8 cellular contexts compared by ENCODE assay signal in genomic region chr1:165914136-165914798, GRCh38.
A peak's percentile ranks its signal among the peaks of the same experiment; 100 is the strongest.
DNase-seq lines count a peak whose midpoint lies in the region; ATAC-seq and TF ChIP-seq lines count a peak whose summit lies in the region.

No MANE protein-coding gene starts in this region.

- DNase-seq in HCEC 1CT (peak; percentile 74), M059J (ENCODE audit: low read depth) (peak; percentile 76), SK-MEL-5 (ENCODE audit: low read depth, low spot score) (peak; percentile 83), Right ventricle myocardium superior (no peak), pulmonary artery endothelial cell (ENCODE audit: low read depth, low spot score) (peak; percentile 48), cortex of kidney (lab: John Stamatoyannopoulos, UW) (no peak)
- DNase-seq in activated naive CD4-positive, alpha-beta T cell treated with anti-CD3 and anti-CD28 coated beads, Interleukin-2, amount 50 U/mL, for 16 hours: peak; percentile 57

- TF ChIP-seq CTCF in GM12801 (IDR thresholded peaks at IDR 0.05; ENCODE audit: extremely low read depth, insufficient read length): peak; percentile 63

- intact Hi-C loops in Right ventricle myocardium superior (cut with DNase I): loop anchor here (5.0 to 10.0 kb wide), 2 partner anchors 197 to 519 kb away; no protein-coding TSS in a partner anchor

- peak; percentile 91 for ATAC-seq in Right ventricle myocardium superior (ENCODE audit: poor library complexity)

- in situ Hi-C loops in SK-MEL-5 (cut with HindIII; ENCODE audit: low pct_unique_long_range_greater_than_20kb, low sequenced_read_pairs): no loop called here

Comparison
In these comparisons a context has a peak if more than half of its experiments do, and no peak if none do; other contexts are left out.
1. DNase-seq: peak in HCEC 1CT (single experiment), M059J (single experiment), SK-MEL-5 (single experiment), activated naive CD4-positive, alpha-beta T cell treated with anti-CD3 and anti-CD28 coated beads, Interleukin-2, amount 50 U/mL, for 16 hours (single experiment) and pulmonary artery endothelial cell (single experiment); none in Right ventricle myocardium superior (single experiment) and cortex of kidney (single experiment).